In genomic region chr1:40241372-40241771, GRCh38 we compare ENCODE assay signal across 10 cellular contexts. TPM values are rescaled to one million over a fixed set of nuclear protein-coding genes. Genes with fewer than 3 reads are reported as not detected.
A peak's percentile ranks its signal among the peaks of the same experiment; 100 is the strongest.
DNase-seq lines count a peak whose midpoint lies in the region; ATAC-seq, FAIRE-seq and TF ChIP-seq lines count a peak whose summit lies in the region.
"Had no signal": no experiment of that assay in that cellular context is flagged by ENCODE, and none has a peak within 500 bp of the region (broad histone marks: within the 10 kb centered on the region; RNA-seq: fewer than 3 reads in every experiment).

No MANE protein-coding gene starts in this region.

- no peaks in the 10 kb centered on the region for H3K27me3 ChIP-seq in astrocyte (ENCODE audit: insufficient read depth, low read length)
- H3K27me3 ChIP-seq: pancreas had no signal

- no peak for FAIRE-seq in astrocyte (lab: Jason Lieb, UNC)
- FAIRE-seq: pancreas had no signal

- TF ChIP-seq CTCF in astrocyte (IDR thresholded peaks at IDR 0.05; ENCODE audit: insufficient read depth, low read depth, low read length) (no peak), endothelial cell (IDR thresholded peaks at IDR 0.05; ENCODE audit: unreplicated experiment) (no peak)

- no peak overlapping the region for H3K9ac ChIP-seq in astrocyte (ENCODE audit: low read length)

- no peaks in the 10 kb centered on the region for H4K20me1 ChIP-seq in astrocyte (ENCODE audit: insufficient read depth, low read length)

- H3K4me1 ChIP-seq in astrocyte (ENCODE audit: insufficient read depth, low read length), result peaks cover 20% of the 10 kb centered on the region
- H3K4me1 ChIP-seq: pancreas had no signal

- peaks cover 25% of the 10 kb centered on the region for H3K36me3 ChIP-seq in astrocyte (ENCODE audit: insufficient read depth, low read length)

- DNase-seq in A172 (ENCODE audit: low spot score) (peak; percentile 15), astrocyte (ENCODE audit: low read depth) (no peak), AG08396 (ENCODE audit: low spot score) (no peak), endothelial cell (ENCODE audit: low spot score) (no peak)
- DNase-seq in stimulated activated CD8-positive, alpha-beta memory T cell treated with anti-CD3 and anti-CD28 coated beads, Interleukin-4, amount 100 ng/mL, for 48 hours, result no peak
- DNase-seq: NCI-H748 treated with DMSO at 0.1 percent for 48 hours, pancreas had no signal

- H3K27ac Mint-ChIP-seq in astrocyte (ENCODE audit: unreplicated experiment) (peak overlapping the region; percentile 82), endothelial cell (ENCODE audit: unreplicated experiment) (no peak overlapping the region)

- H3K9me3 Mint-ChIP-seq in astrocyte (ENCODE audit: unreplicated experiment) (peaks cover 2% of the 10 kb centered on the region), endothelial cell (ENCODE audit: unreplicated experiment) (no peaks in the 10 kb centered on the region)

- H3K4me3 ChIP-seq in astrocyte (ENCODE audit: insufficient read depth, low read depth, low read length), result peak overlapping the region; percentile 11
- H3K4me3 ChIP-seq: pancreas had no signal

- peaks cover 16% of the 10 kb centered on the region for H3K4me1 Mint-ChIP-seq in astrocyte (ENCODE audit: low read depth, unreplicated experiment)
- no peaks in the 10 kb centered on the region for H3K4me1 Mint-ChIP-seq in endothelial cell (ENCODE audit: unreplicated experiment)

- H3K36me3 Mint-ChIP-seq in astrocyte (ENCODE audit: low read depth, unreplicated experiment), result peaks cover 6% of the 10 kb centered on the region
- peaks cover 14% of the 10 kb centered on the region for H3K36me3 Mint-ChIP-seq in endothelial cell (ENCODE audit: low read depth, unreplicated experiment)

- H3K27me3 Mint-ChIP-seq in astrocyte (ENCODE audit: low read depth, unreplicated experiment) (no peaks in the 10 kb centered on the region), endothelial cell (ENCODE audit: unreplicated experiment) (peaks cover 3% of the 10 kb centered on the region)

- H2AFZ ChIP-seq in astrocyte (ENCODE audit: low read depth, low read length), result no peak overlapping the region

- H3K4me3 Mint-ChIP-seq in astrocyte (ENCODE audit: unreplicated experiment), result no peak overlapping the region
- H3K4me3 Mint-ChIP-seq in endothelial cell (ENCODE audit: unreplicated experiment), result no peak overlapping the region

- peak overlapping the region; percentile 63 for H3K4me2 ChIP-seq in astrocyte (ENCODE audit: low read length)

- H3K79me2 ChIP-seq in astrocyte (ENCODE audit: insufficient read depth, low read length), result no peaks in the 10 kb centered on the region

- peak overlapping the region; percentile 76 for H3K27ac ChIP-seq in astrocyte (ENCODE audit: low read depth, low read length)
- H3K27ac ChIP-seq: pancreas had no signal

- no peaks in the 10 kb centered on the region for H3K9me3 ChIP-seq in astrocyte (ENCODE audit: insufficient read depth, low read depth, low read length)
- H3K9me3 ChIP-seq: pancreas had no signal

- ATAC-seq in GM19025 (IDR thresholded peaks at IDR 0.05; ENCODE audit: low read depth, unreplicated experiment), result peak; percentile 7
- ATAC-seq in HG03432 (IDR thresholded peaks at IDR 0.05; ENCODE audit: unreplicated experiment), result peak; percentile 12
- ATAC-seq in GM21447 (IDR thresholded peaks at IDR 0.05; ENCODE audit: unreplicated experiment), result no peak
- ATAC-seq: pancreas had no signal

RNA-seq across cellular contexts. Expression of gene TMCO2, which starts 6.4 kb away (rescaled TPM):
- total RNA-seq in A172 (2014; rRNA removed; shearing (Covaris generic)), result not detected in 2 replicates
- total RNA-seq in astrocyte, result not detected in 2 replicates
- total RNA-seq in endothelial cell (ENCODE audit: unreplicated experiment), result 0.54 TPM
- total RNA-seq: pancreas had no signal

RNA-seq across cellular contexts. Expression of gene ZMPSTE24, which starts 16.7 kb away (rescaled TPM):
- total RNA-seq in A172 (2014; rRNA removed; shearing (Covaris generic)), result 86.7 and 131 TPM in 2 replicates
- total RNA-seq in astrocyte (62.4 and 62.5 TPM in 2 replicates), endothelial cell (ENCODE audit: unreplicated experiment) (32.9 TPM)
